In the genomic region with DNA sequence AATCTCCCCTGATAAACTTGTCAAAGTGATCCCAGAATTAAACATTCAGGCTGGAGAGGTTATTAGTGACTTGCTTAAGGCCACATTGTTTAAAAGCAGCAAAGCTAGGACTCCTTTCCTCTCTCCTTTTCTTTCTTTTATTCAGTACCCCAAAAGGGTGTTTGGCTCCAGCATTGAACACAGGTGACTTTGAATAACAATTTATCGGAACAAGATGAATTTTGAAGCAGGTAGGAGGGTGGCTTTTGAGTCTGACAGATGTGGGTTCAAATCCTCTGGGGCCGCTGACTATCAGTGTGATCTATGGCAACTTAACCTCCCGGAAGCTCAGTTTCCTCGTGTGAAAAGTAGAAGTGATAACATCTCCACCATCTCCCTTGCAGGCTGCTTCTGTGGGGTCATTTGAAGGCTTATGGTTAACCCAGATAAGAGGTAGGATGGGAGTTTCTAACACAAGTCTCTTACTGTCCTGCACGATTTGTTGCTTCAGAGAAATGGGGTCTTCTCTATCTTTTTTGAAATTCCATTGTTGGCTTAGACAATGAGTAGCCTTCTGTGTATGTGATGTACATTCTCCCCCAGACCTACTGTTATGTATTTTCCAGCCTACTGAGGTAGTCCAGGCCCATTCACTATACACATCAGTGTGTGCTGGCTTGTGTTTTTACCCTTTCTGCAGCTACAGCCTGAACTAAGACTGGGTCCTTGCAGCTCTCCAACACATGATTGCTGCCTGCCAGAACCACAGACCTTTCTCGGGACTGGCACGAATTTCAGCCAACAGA, we compare ENCODE assay signal across 9 cellular contexts. TPM values are rescaled to one million over a fixed set of nuclear protein-coding genes. Genes with fewer than 3 reads are reported as not detected.
DNase-seq lines count a peak whose midpoint lies in the region; FAIRE-seq and TF ChIP-seq lines count a peak whose summit lies in the region.
"Had no signal": no experiment of that assay in that cellular context is flagged by ENCODE, and none has a peak within 500 bp of the region (broad histone marks: within the 10 kb centered on the region; RNA-seq: fewer than 3 reads in every experiment).

No MANE protein-coding gene starts in this region.

- H3K9me3 Mint-ChIP-seq in nephron progenitor cell, result no peaks in the 10 kb centered on the region

- no peaks in the 10 kb centered on the region for H3K27me3 ChIP-seq in esophagus (ENCODE audit: control insufficient read depth in 1 of 2, insufficient read depth in 2 of 2, low read length in 2 of 2)

- H3K36me3 Mint-ChIP-seq in nephron progenitor cell (ENCODE audit: low read depth), result no peaks in the 10 kb centered on the region

- peaks cover 0 to 6% of the 10 kb centered on the region in 2 donors for H3K4me1 ChIP-seq in esophagus (ENCODE audit: control insufficient read depth in 2 of 2, insufficient read depth in 2 of 2, low read length in 1 of 2)

- peaks cover 3% of the 10 kb centered on the region for H3K27me3 Mint-ChIP-seq in nephron progenitor cell (ENCODE audit: low read depth, poor library complexity)

- H3K27ac Mint-ChIP-seq in nephron progenitor cell, result no peak overlapping the region

- TF ChIP-seq POLR2A in H54 (IDR thresholded peaks at IDR 0.05; ENCODE audit: low read depth, low read length), result 0 out of 2 replicates have a peak, but pooled peaks have one; percentile 8

- WGBS in esophagus, 2 donors, result 58% methylated on average over 7 of the region's 7 CpGs

- H3K4me3 Mint-ChIP-seq in nephron progenitor cell, result no peak overlapping the region

- H3K27ac ChIP-seq in esophagus (ENCODE audit: low read depth in 2 of 2, low read length in 1 of 2), result peak overlapping the region; percentile 39 to 64
- H3K27ac ChIP-seq: KMS-11 had no signal

- peaks cover 35% of the 10 kb centered on the region for H3K4me1 Mint-ChIP-seq in nephron progenitor cell

- no peak overlapping the region for H3K4me3 ChIP-seq in esophagus (ENCODE audit: low read depth in 1 of 2, low read length in 2 of 2)

- no peak for TF ChIP-seq CTCF in nephron progenitor cell (IDR thresholded peaks at IDR 0.05)

- H3K36me3 ChIP-seq in esophagus (ENCODE audit: control insufficient read depth in 2 of 2, insufficient read depth in 2 of 2, low read length in 1 of 2), result no peaks in the 10 kb centered on the region

- FAIRE-seq in H54 (lab: Jason Lieb, UNC), result no peak

- no peaks in the 10 kb centered on the region for H3K9me3 ChIP-seq in esophagus (ENCODE audit: control insufficient read depth in 2 of 2, insufficient read depth in 1 of 2, low read depth in 1 of 2, low read length in 1 of 2)

- DNase-seq in H54 (ENCODE audit: insufficient read length, low spot score), result no peak
- DNase-seq in SKM-1 (lab: John Stamatoyannopoulos, UW; ENCODE audit: unreplicated experiment), result peak; percentile 22
- peak; percentile 27 for DNase-seq in stimulated activated CD8-positive, alpha-beta memory T cell treated with anti-CD3 and anti-CD28 coated beads, Interleukin-4, amount 100 ng/mL, for 48 hours
- no peak for DNase-seq in H4 (ENCODE audit: low spot score)
- DNase-seq in nephron progenitor cell, result no peak
- no peak for DNase-seq in superior temporal gyrus (ENCODE audit: extremely low spot score)
- DNase-seq in hippocampal formation (lab: John Stamatoyannopoulos, UW), result no peak

RNA-seq across cellular contexts. Expression of a gene that starts 29.0 kb away (rescaled TPM):
- polyA plus RNA-seq in esophagus, result 10 to 100 TPM; 31.2 to 42.9 TPM
- total RNA-seq in H4 (2014; rRNA removed; shearing (Covaris generic)), result 23.2 and 29.4 TPM in 2 replicates

RNA-seq across cellular contexts. Expression of a gene that starts 55.0 kb away (rescaled TPM):
- 10 to 100 TPM in 1 of 2 donors, 1 to 10 TPM in 1; 6.5 to 12.4 TPM for polyA plus RNA-seq in esophagus
- 6.8 and 7.4 TPM in 2 replicates for total RNA-seq in H4 (2014; rRNA removed; shearing (Covaris generic))

Comparison
In these comparisons a context has a peak if more than half of its experiments do, and no peak if none do; other contexts are left out.
1. DNase-seq: peak in SKM-1 (single experiment) and stimulated activated CD8-positive, alpha-beta memory T cell treated with anti-CD3 and anti-CD28 coated beads, Interleukin-4, amount 100 ng/mL, for 48 hours (single experiment); none in H54 (single experiment), H4 (single experiment), nephron progenitor cell (single experiment), superior temporal gyrus (single experiment) and hippocampal formation (0 of 2).